In genomic region chr3:58173670-58174472, GRCh38 we compare ENCODE assay signal across 1 cellular context.
TF ChIP-seq lines count a peak whose summit lies in the region.

No MANE protein-coding gene starts in this region.

TF ChIP-seq in HepG2, 621 proteins besides CTCF, POLR2A, EP300 and RAD21 (continued from another document and continues in another):
- TF ChIP-seq RNF219 (CRISPR knock-in tag; IDR thresholded peaks at IDR 0.05): no peak
- TF ChIP-seq PLRG1 (conservative IDR thresholded peaks at IDR 0.05): no peak
- no peak for TF ChIP-seq ZNF207 (IDR thresholded peaks at IDR 0.05; ENCODE audit: borderline replicate concordance)
- TF ChIP-seq SIN3A (IDR thresholded peaks at IDR 0.05; ENCODE audit: borderline replicate concordance, low read depth, low read length): no peak
- no peak for TF ChIP-seq ZNF180 (CRISPR knock-in tag; IDR thresholded peaks at IDR 0.05; ENCODE audit: borderline replicate concordance, low read depth)
- TF ChIP-seq ZNF609 (CRISPR knock-in tag; IDR thresholded peaks at IDR 0.05; ENCODE audit: borderline replicate concordance): peak; percentile 29; the same call in 1 of the 2 replicates
- no peak for TF ChIP-seq DR1 (CRISPR knock-in tag; IDR thresholded peaks at IDR 0.05)
- peak; percentile 22; the same call in 1 of the 2 replicates for TF ChIP-seq PITX1 (CRISPR knock-in tag; IDR thresholded peaks at IDR 0.05)
- TF ChIP-seq KLF13 (CRISPR knock-in tag; IDR thresholded peaks at IDR 0.05): no peak
- TF ChIP-seq ZSCAN22 (CRISPR knock-in tag; IDR thresholded peaks at IDR 0.05): no peak
- TF ChIP-seq, protein P1, sequence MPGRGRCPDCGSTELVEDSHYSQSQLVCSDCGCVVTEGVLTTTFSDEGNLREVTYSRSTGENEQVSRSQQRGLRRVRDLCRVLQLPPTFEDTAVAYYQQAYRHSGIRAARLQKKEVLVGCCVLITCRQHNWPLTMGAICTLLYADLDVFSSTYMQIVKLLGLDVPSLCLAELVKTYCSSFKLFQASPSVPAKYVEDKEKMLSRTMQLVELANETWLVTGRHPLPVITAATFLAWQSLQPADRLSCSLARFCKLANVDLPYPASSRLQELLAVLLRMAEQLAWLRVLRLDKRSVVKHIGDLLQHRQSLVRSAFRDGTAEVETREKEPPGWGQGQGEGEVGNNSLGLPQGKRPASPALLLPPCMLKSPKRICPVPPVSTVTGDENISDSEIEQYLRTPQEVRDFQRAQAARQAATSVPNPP (CRISPR knock-in tag; IDR thresholded peaks at IDR 0.05): 0 out of 2 replicates have a peak, but pooled peaks have one; percentile 15
- TF ChIP-seq, protein P2, sequence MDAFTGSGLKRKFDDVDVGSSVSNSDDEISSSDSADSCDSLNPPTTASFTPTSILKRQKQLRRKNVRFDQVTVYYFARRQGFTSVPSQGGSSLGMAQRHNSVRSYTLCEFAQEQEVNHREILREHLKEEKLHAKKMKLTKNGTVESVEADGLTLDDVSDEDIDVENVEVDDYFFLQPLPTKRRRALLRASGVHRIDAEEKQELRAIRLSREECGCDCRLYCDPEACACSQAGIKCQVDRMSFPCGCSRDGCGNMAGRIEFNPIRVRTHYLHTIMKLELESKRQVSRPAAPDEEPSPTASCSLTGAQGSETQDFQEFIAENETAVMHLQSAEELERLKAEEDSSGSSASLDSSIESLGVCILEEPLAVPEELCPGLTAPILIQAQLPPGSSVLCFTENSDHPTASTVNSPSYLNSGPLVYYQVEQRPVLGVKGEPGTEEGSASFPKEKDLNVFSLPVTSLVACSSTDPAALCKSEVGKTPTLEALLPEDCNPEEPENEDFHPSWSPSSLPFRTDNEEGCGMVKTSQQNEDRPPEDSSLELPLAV (CRISPR knock-in tag; conservative IDR thresholded peaks at IDR 0.05; ENCODE audit: low read depth): no peak
- no peak for TF ChIP-seq ZNF674 (CRISPR knock-in tag; IDR thresholded peaks at IDR 0.05; ENCODE audit: low read depth)
- no peak for TF ChIP-seq ZNF124 (CRISPR knock-in tag; IDR thresholded peaks at IDR 0.05)
- TF ChIP-seq MEF2D (CRISPR knock-in tag; IDR thresholded peaks at IDR 0.05): no peak
- TF ChIP-seq ZNF326 (CRISPR knock-in tag; IDR thresholded peaks at IDR 0.05; ENCODE audit: borderline replicate concordance): no peak
- TF ChIP-seq, protein P3, sequence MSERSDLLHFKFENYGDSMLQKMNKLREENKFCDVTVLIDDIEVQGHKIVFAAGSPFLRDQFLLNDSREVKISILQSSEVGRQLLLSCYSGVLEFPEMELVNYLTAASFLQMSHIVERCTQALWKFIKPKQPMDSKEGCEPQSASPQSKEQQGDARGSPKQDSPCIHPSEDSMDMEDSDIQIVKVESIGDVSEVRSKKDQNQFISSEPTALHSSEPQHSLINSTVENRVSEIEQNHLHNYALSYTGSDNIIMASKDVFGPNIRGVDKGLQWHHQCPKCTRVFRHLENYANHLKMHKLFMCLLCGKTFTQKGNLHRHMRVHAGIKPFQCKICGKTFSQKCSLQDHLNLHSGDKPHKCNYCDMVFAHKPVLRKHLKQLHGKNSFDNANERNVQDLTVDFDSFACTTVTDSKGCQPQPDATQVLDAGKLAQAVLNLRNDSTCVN (CRISPR knock-in tag; IDR thresholded peaks at IDR 0.05; ENCODE audit: borderline replicate concordance): no peak
- no peak for TF ChIP-seq ZFP36L2 (CRISPR knock-in tag; IDR thresholded peaks at IDR 0.05)
- peak; percentile 32; the same call in 1 of the 2 replicates for TF ChIP-seq PATZ1 (CRISPR knock-in tag; IDR thresholded peaks at IDR 0.05)
- TF ChIP-seq GZF1 (CRISPR knock-in tag; IDR thresholded peaks at IDR 0.05): no peak
- TF ChIP-seq NR3C1 (CRISPR knock-in tag; IDR thresholded peaks at IDR 0.05): no peak
- no peak for TF ChIP-seq ZNF549 (CRISPR knock-in tag; IDR thresholded peaks at IDR 0.05)
- TF ChIP-seq, protein P4, sequence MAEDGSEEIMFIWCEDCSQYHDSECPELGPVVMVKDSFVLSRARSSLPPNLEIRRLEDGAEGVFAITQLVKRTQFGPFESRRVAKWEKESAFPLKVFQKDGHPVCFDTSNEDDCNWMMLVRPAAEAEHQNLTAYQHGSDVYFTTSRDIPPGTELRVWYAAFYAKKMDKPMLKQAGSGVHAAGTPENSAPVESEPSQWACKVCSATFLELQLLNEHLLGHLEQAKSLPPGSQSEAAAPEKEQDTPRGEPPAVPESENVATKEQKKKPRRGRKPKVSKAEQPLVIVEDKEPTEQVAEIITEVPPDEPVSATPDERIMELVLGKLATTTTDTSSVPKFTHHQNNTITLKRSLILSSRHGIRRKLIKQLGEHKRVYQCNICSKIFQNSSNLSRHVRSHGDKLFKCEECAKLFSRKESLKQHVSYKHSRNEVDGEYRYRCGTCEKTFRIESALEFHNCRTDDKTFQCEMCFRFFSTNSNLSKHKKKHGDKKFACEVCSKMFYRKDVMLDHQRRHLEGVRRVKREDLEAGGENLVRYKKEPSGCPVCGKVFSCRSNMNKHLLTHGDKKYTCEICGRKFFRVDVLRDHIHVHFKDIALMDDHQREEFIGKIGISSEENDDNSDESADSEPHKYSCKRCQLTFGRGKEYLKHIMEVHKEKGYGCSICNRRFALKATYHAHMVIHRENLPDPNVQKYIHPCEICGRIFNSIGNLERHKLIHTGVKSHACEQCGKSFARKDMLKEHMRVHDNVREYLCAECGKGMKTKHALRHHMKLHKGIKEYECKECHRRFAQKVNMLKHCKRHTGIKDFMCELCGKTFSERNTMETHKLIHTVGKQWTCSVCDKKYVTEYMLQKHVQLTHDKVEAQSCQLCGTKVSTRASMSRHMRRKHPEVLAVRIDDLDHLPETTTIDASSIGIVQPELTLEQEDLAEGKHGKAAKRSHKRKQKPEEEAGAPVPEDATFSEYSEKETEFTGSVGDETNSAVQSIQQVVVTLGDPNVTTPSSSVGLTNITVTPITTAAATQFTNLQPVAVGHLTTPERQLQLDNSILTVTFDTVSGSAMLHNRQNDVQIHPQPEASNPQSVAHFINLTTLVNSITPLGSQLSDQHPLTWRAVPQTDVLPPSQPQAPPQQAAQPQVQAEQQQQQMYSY (CRISPR knock-in tag; IDR thresholded peaks at IDR 0.05): 0 out of 2 replicates have a peak, but pooled peaks have one; percentile 61
- TF ChIP-seq YEATS4 (CRISPR knock-in tag; IDR thresholded peaks at IDR 0.05; ENCODE audit: borderline replicate concordance): no peak
- no peak for TF ChIP-seq NCOA5 (CRISPR knock-in tag; IDR thresholded peaks at IDR 0.05)
- TF ChIP-seq, protein P5, sequence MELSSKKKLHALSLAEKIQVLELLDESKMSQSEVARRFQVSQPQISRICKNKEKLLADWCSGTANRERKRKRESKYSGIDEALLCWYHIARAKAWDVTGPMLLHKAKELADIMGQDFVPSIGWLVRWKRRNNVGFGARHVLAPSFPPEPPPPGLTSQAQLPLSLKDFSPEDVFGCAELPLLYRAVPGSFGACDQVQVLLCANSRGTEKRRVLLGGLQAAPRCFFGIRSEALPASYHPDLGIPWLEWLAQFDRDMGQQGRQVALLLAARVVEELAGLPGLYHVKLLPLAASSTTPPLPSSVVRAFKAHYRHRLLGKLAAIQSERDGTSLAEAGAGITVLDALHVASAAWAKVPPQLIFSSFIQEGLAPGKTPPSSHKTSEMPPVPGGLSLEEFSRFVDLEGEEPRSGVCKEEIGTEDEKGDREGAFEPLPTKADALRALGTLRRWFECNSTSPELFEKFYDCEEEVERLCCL (CRISPR knock-in tag; IDR thresholded peaks at IDR 0.05; ENCODE audit: borderline replicate concordance): no peak
- TF ChIP-seq ZNF563 (CRISPR knock-in tag; IDR thresholded peaks at IDR 0.05): no peak
- no peak for TF ChIP-seq HOXA7 (CRISPR knock-in tag; IDR thresholded peaks at IDR 0.05)
- TF ChIP-seq TARDBP (CRISPR knock-in tag; IDR thresholded peaks at IDR 0.05): peak; percentile 55; the same call in 1 of the 2 replicates
- TF ChIP-seq KDM6A (CRISPR knock-in tag; IDR thresholded peaks at IDR 0.05; ENCODE audit: low read depth): 0 out of 2 replicates have a peak, but pooled peaks have one; percentile 8
- TF ChIP-seq AHR (CRISPR knock-in tag; IDR thresholded peaks at IDR 0.05): no peak
- no peak for TF ChIP-seq ZC3H4 (CRISPR knock-in tag; IDR thresholded peaks at IDR 0.05; ENCODE audit: borderline replicate concordance)
- peak; percentile 42; the same call in 1 of the 2 replicates for TF ChIP-seq ZNF614 (CRISPR knock-in tag; IDR thresholded peaks at IDR 0.05; ENCODE audit: borderline replicate concordance)
- no peak for TF ChIP-seq PAX8 (CRISPR knock-in tag; IDR thresholded peaks at IDR 0.05; ENCODE audit: borderline replicate concordance)
- TF ChIP-seq HDAC1 (CRISPR knock-in tag; IDR thresholded peaks at IDR 0.05): peak; percentile 78
- TF ChIP-seq, protein P6, sequence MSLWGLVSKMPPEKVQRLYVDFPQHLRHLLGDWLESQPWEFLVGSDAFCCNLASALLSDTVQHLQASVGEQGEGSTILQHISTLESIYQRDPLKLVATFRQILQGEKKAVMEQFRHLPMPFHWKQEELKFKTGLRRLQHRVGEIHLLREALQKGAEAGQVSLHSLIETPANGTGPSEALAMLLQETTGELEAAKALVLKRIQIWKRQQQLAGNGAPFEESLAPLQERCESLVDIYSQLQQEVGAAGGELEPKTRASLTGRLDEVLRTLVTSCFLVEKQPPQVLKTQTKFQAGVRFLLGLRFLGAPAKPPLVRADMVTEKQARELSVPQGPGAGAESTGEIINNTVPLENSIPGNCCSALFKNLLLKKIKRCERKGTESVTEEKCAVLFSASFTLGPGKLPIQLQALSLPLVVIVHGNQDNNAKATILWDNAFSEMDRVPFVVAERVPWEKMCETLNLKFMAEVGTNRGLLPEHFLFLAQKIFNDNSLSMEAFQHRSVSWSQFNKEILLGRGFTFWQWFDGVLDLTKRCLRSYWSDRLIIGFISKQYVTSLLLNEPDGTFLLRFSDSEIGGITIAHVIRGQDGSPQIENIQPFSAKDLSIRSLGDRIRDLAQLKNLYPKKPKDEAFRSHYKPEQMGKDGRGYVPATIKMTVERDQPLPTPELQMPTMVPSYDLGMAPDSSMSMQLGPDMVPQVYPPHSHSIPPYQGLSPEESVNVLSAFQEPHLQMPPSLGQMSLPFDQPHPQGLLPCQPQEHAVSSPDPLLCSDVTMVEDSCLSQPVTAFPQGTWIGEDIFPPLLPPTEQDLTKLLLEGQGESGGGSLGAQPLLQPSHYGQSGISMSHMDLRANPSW (CRISPR knock-in tag; IDR thresholded peaks at IDR 0.05; ENCODE audit: borderline replicate concordance): no peak; the same call in 1 of the 2 replicates
- TF ChIP-seq JARID2 (CRISPR knock-in tag; IDR thresholded peaks at IDR 0.05; ENCODE audit: insufficient replicate concordance): no peak
- TF ChIP-seq MED8 (CRISPR knock-in tag; IDR thresholded peaks at IDR 0.05; ENCODE audit: insufficient replicate concordance): peak; percentile 48
- TF ChIP-seq MTF2 (CRISPR knock-in tag; IDR thresholded peaks at IDR 0.05; ENCODE audit: borderline replicate concordance): 0 out of 2 replicates have a peak, but pooled peaks have one; percentile 43
- peak; percentile 85; the same call in 1 of the 2 replicates for TF ChIP-seq NCOA1 (CRISPR knock-in tag; IDR thresholded peaks at IDR 0.05)
